ENCODE assay signal across 9 cellular contexts in genomic region chr7:143205560-143206293, GRCh38. TPM values are rescaled to one million over a fixed set of nuclear protein-coding genes. Genes with fewer than 3 reads are reported as not detected.
DNase-seq lines count a peak whose midpoint lies in the region; ATAC-seq, FAIRE-seq and TF ChIP-seq lines count a peak whose summit lies in the region.
"Had no signal": no experiment of that assay in that cellular context is flagged by ENCODE, and none has a peak within 500 bp of the region (broad histone marks: within the 10 kb centered on the region; RNA-seq: fewer than 3 reads in every experiment).

No MANE protein-coding gene starts in this region.

- no peak for DNase-seq in T-helper 17 cell
- DNase-seq in pancreas = peak in 1 of 6 donors; percentile 45
- DNase-seq in progenitor cell of endocrine pancreas (ENCODE audit: low spot score, unreplicated experiment) = no peak
- DNase-seq in HPDE6-E6E7 (ENCODE audit: extremely low spot score) = no peak
- DNase-seq in stimulated activated naive CD4-positive, alpha-beta T cell treated with Interleukin-2 at 50 U/mL for 16 hours (lab: John Stamatoyannopoulos, UW) = no peak

- peak overlapping the region; percentile 24 for H3K27ac Mint-ChIP-seq in T-helper 17 cell
- H3K27ac Mint-ChIP-seq in progenitor cell of endocrine pancreas = no peak overlapping the region

- H3K4me2 ChIP-seq in BLaER1 = peak overlapping the region; percentile 90

- FAIRE-seq in pancreas (lab: Jason Lieb, UNC) = no peak

- H3K27ac ChIP-seq in BLaER1 (peak overlapping the region; percentile 72), pancreas (no peak overlapping the region)

- H3K4me3 ChIP-seq in BLaER1 = peak overlapping the region; percentile 59
- no peak overlapping the region for H3K4me3 ChIP-seq in pancreas

- no peaks in the 10 kb centered on the region for H4K20me1 ChIP-seq in BLaER1

- no peaks in the 10 kb centered on the region for H3K27me3 ChIP-seq in BLaER1
- H3K27me3 ChIP-seq in pancreas = no peaks in the 10 kb centered on the region

- ATAC-seq in GM18907 (IDR thresholded peaks at IDR 0.05; ENCODE audit: unreplicated experiment) (peak; percentile 92), HG03103 (IDR thresholded peaks at IDR 0.05; ENCODE audit: low read depth, unreplicated experiment) (peak; percentile 90), T-helper 17 cell (peak; percentile 79), pancreas (peak in 3 of 4 donors; percentile 37 to 86 (median 81))

- H3K4me1 ChIP-seq in BLaER1 = peaks cover 45% of the 10 kb centered on the region
- H3K4me1 ChIP-seq in pancreas = no peaks in the 10 kb centered on the region

- H3K9me3 Mint-ChIP-seq in progenitor cell of endocrine pancreas (ENCODE audit: low read depth) = no peaks in the 10 kb centered on the region

- H3K27me3 Mint-ChIP-seq in T-helper 17 cell (peaks cover 30% of the 10 kb centered on the region), progenitor cell of endocrine pancreas (peaks cover 7% of the 10 kb centered on the region)

- WGBS in pancreas, 2 donors = 69 to 72% methylated on average over 13 of the region's 13 CpGs

- H3K36me3 Mint-ChIP-seq in T-helper 17 cell (ENCODE audit: low read depth) (peaks cover 2% of the 10 kb centered on the region), progenitor cell of endocrine pancreas (ENCODE audit: insufficient read depth) (no peaks in the 10 kb centered on the region)

- H3K36me3 ChIP-seq in BLaER1 (no peaks in the 10 kb centered on the region), pancreas (no peaks in the 10 kb centered on the region)

- H3K9ac ChIP-seq in BLaER1 = peak overlapping the region; percentile 43; the same call in 1 of the 2 replicates

- intact Hi-C loops in pancreas (cut with DNase I) = no loop called here

- H3K9me3 ChIP-seq in BLaER1 (0 out of 2 replicates have a peak, but pooled peaks cover 3% of the 10 kb centered on the region), T-helper 17 cell (ENCODE audit: control insufficient read depth, low read length, poor library complexity, severe bottlenecking) (no peaks in the 10 kb centered on the region), pancreas (no peaks in the 10 kb centered on the region)

- peaks cover 22% of the 10 kb centered on the region for H3K4me1 Mint-ChIP-seq in T-helper 17 cell
- H3K4me1 Mint-ChIP-seq in progenitor cell of endocrine pancreas (ENCODE audit: low read depth) = no peaks in the 10 kb centered on the region

- peak overlapping the region; percentile 63 for H3K4me3 Mint-ChIP-seq in T-helper 17 cell
- no peak overlapping the region for H3K4me3 Mint-ChIP-seq in progenitor cell of endocrine pancreas (ENCODE audit: low read depth)

- TF ChIP-seq CTCF in pancreas (IDR thresholded peaks at IDR 0.05) (no peak), progenitor cell of endocrine pancreas (IDR thresholded peaks at IDR 0.05; ENCODE audit: unreplicated experiment) (no peak)

RNA-seq across cellular contexts. Expression of gene TAS2R40, which starts 16.1 kb away (rescaled TPM):
- total RNA-seq in T-helper 17 cell (not detected), pancreas (not detected), progenitor cell of endocrine pancreas (not detected in 2 replicates)
- polyA plus RNA-seq in pancreas = not detected
- total RNA-seq: kidney epithelial cell had no signal

RNA-seq across cellular contexts. Expression of gene TAS2R39, which starts 22.5 kb away (rescaled TPM):
- not detected for total RNA-seq in T-helper 17 cell
- total RNA-seq in pancreas = not detected
- polyA plus RNA-seq in pancreas = not detected
- total RNA-seq in progenitor cell of endocrine pancreas = not detected in 2 replicates
- total RNA-seq: kidney epithelial cell had no signal

RNA-seq across cellular contexts. Expression of gene GSTK1, which starts 57.5 kb away (rescaled TPM):
- 100 to 1,000 TPM; 428 to 433 TPM for total RNA-seq in T-helper 17 cell
- total RNA-seq in pancreas = 10 to 100 TPM; 47.7 to 89.6 (median 62.4) TPM
- 100 to 1,000 TPM in 1 of 2 donors, 10 to 100 TPM in 1; 92.2 to 164 TPM for polyA plus RNA-seq in pancreas
- total RNA-seq in progenitor cell of endocrine pancreas = 110 and 114 TPM in 2 replicates
